9 cellular contexts compared by ENCODE assay signal in genomic region chr12:132954471-132955048, GRCh38. TPM values are rescaled to one million over a fixed set of nuclear protein-coding genes. Genes with fewer than 3 reads are reported as not detected.
DNase-seq lines count a peak whose midpoint lies in the region; ATAC-seq and TF ChIP-seq lines count a peak whose summit lies in the region.
"Had no signal": no experiment of that assay in that cellular context is flagged by ENCODE, and none has a peak within 500 bp of the region (broad histone marks: within the 10 kb centered on the region; RNA-seq: fewer than 3 reads in every experiment).

No MANE protein-coding gene starts in this region.

- CTCF ChIA-PET in HEK293T (lab: Yijun Ruan, JAX) = no interaction called here

- intact Hi-C loops in activated CD4-positive, alpha-beta T cell treated with anti-CD3 and anti-CD28 coated beads, Interleukin-2, amount 10 ng/mL, durations not matched to agents 24 days and 14 days (cut with micrococcal nuclease) = loop anchor here (2.0 kb wide), 1 partner anchor 46 kb away; no protein-coding TSS in a partner anchor
- intact Hi-C loops in activated T-helper 2 cell treated with anti-CD3 and anti-CD28 coated beads, Interferon-gamma antibody, Interleukin-2, Interleukin-4, amounts not matched to agents 10 μg/mL and 5 μg/mL and 100 μg/mL, durations not matched to agents 14 hours and 24 hours and 36 hours (cut with micrococcal nuclease) = no loop called here
- intact Hi-C loops in left lung (cut with DNase I) = no loop called here

- H3K4me3 Mint-ChIP-seq in activated CD4-positive, alpha-beta T cell treated with anti-CD3 and anti-CD28 coated beads, Interleukin-2, amount 10 ng/mL, durations not matched to agents 24 days and 14 days = peak overlapping the region; percentile 98
- peak overlapping the region; percentile 82 for H3K4me3 Mint-ChIP-seq in activated T-helper 2 cell treated with anti-CD3 and anti-CD28 coated beads, Interferon-gamma antibody, Interleukin-2, Interleukin-4, amounts not matched to agents 10 μg/mL and 5 μg/mL and 100 μg/mL, durations not matched to agents 14 hours and 24 hours and 36 hours (ENCODE audit: low read depth)

- TF ChIP-seq POLR2A in suprapubic skin (IDR thresholded peaks at IDR 0.05) = no peak

- no peak for TF ChIP-seq CTCF in left lung (IDR thresholded peaks at IDR 0.05)
- TF ChIP-seq CTCF in suprapubic skin (IDR thresholded peaks at IDR 0.05) = no peak

- H3K4me1 ChIP-seq in left lung = peaks cover 0 to 12% of the 10 kb centered on the region in 2 donors
- peaks cover 19% of the 10 kb centered on the region for H3K4me1 ChIP-seq in suprapubic skin

- H3K27me3 Mint-ChIP-seq in activated CD4-positive, alpha-beta T cell treated with anti-CD3 and anti-CD28 coated beads, Interleukin-2, amount 10 ng/mL, durations not matched to agents 24 days and 14 days = no peaks in the 10 kb centered on the region
- no peaks in the 10 kb centered on the region for H3K27me3 Mint-ChIP-seq in activated T-helper 2 cell treated with anti-CD3 and anti-CD28 coated beads, Interferon-gamma antibody, Interleukin-2, Interleukin-4, amounts not matched to agents 10 μg/mL and 5 μg/mL and 100 μg/mL, durations not matched to agents 14 hours and 24 hours and 36 hours (ENCODE audit: low read depth)

- DNase-seq in activated CD4-positive, alpha-beta T cell treated with anti-CD3 and anti-CD28 coated beads, Interleukin-2, amount 10 ng/mL, durations not matched to agents 24 days and 14 days = no peak
- no peak for DNase-seq in activated CD4-positive, alpha-beta T cell treated with anti-CD3 and anti-CD28 coated beads, Interleukin-2, amount 50 U/mL, for 1 hour
- no peak for DNase-seq in activated T-helper 2 cell treated with anti-CD3 and anti-CD28 coated beads, Interferon-gamma antibody, Interleukin-2, Interleukin-4, amounts not matched to agents 10 μg/mL and 5 μg/mL and 100 μg/mL, durations not matched to agents 14 hours and 24 hours and 36 hours (ENCODE audit: low spot score)
- DNase-seq in left lung = no peak
- DNase-seq in suprapubic skin (ENCODE audit: low spot score in 2 of 2) = no peak
- DNase-seq in HEK293T (ENCODE audit: extremely low spot score) = no peak
- no peak for DNase-seq in activated CD4-positive, alpha-beta T cell treated with anti-CD3 and anti-CD28 coated beads for 4 hours
- DNase-seq: effector CD8-positive, alpha-beta T cell had no signal

- peak overlapping the region; percentile 89 for H3K27ac Mint-ChIP-seq in activated CD4-positive, alpha-beta T cell treated with anti-CD3 and anti-CD28 coated beads, Interleukin-2, amount 10 ng/mL, durations not matched to agents 24 days and 14 days
- peak overlapping the region; percentile 80 for H3K27ac Mint-ChIP-seq in activated T-helper 2 cell treated with anti-CD3 and anti-CD28 coated beads, Interferon-gamma antibody, Interleukin-2, Interleukin-4, amounts not matched to agents 10 μg/mL and 5 μg/mL and 100 μg/mL, durations not matched to agents 14 hours and 24 hours and 36 hours

- no peak for ATAC-seq in left lung
- ATAC-seq in HG03354 (IDR thresholded peaks at IDR 0.05; ENCODE audit: poor library complexity, severe bottlenecking, unreplicated experiment) = no peak

- WGBS in suprapubic skin = 95% methylated on average over 14 of the region's 14 CpGs

- H3K27me3 ChIP-seq in left lung = no peaks in the 10 kb centered on the region
- H3K27me3 ChIP-seq in suprapubic skin = no peaks in the 10 kb centered on the region

- no peak for TF ChIP-seq EP300 in suprapubic skin (IDR thresholded peaks at IDR 0.05)

- H3K36me3 Mint-ChIP-seq in activated CD4-positive, alpha-beta T cell treated with anti-CD3 and anti-CD28 coated beads, Interleukin-2, amount 10 ng/mL, durations not matched to agents 24 days and 14 days (ENCODE audit: low read depth) = peaks cover 32% of the 10 kb centered on the region
- peaks cover 34% of the 10 kb centered on the region for H3K36me3 Mint-ChIP-seq in activated T-helper 2 cell treated with anti-CD3 and anti-CD28 coated beads, Interferon-gamma antibody, Interleukin-2, Interleukin-4, amounts not matched to agents 10 μg/mL and 5 μg/mL and 100 μg/mL, durations not matched to agents 14 hours and 24 hours and 36 hours (ENCODE audit: low read depth)

- peaks cover 0 to 22% of the 10 kb centered on the region in 2 donors for H3K36me3 ChIP-seq in left lung
- peaks cover 11% of the 10 kb centered on the region for H3K36me3 ChIP-seq in suprapubic skin

- peaks cover 0 to 41% of the 10 kb centered on the region in 2 donors for H3K9me3 ChIP-seq in left lung
- H3K9me3 ChIP-seq in suprapubic skin = peaks cover 15% of the 10 kb centered on the region

- POLR2A ChIA-PET in HEK293T (lab: Yijun Ruan, JAX) = no interaction called here

- H3K27ac ChIP-seq in left lung = peak overlapping the region; percentile 90 to 93
- no peak overlapping the region for H3K27ac ChIP-seq in suprapubic skin

- H3K9me3 Mint-ChIP-seq in activated CD4-positive, alpha-beta T cell treated with anti-CD3 and anti-CD28 coated beads, Interleukin-2, amount 10 ng/mL, durations not matched to agents 24 days and 14 days = peaks cover 26% of the 10 kb centered on the region
- H3K9me3 Mint-ChIP-seq in activated T-helper 2 cell treated with anti-CD3 and anti-CD28 coated beads, Interferon-gamma antibody, Interleukin-2, Interleukin-4, amounts not matched to agents 10 μg/mL and 5 μg/mL and 100 μg/mL, durations not matched to agents 14 hours and 24 hours and 36 hours = peaks cover 33% of the 10 kb centered on the region

- peaks cover 19% of the 10 kb centered on the region for H3K4me1 Mint-ChIP-seq in activated CD4-positive, alpha-beta T cell treated with anti-CD3 and anti-CD28 coated beads, Interleukin-2, amount 10 ng/mL, durations not matched to agents 24 days and 14 days
- H3K4me1 Mint-ChIP-seq in activated T-helper 2 cell treated with anti-CD3 and anti-CD28 coated beads, Interferon-gamma antibody, Interleukin-2, Interleukin-4, amounts not matched to agents 10 μg/mL and 5 μg/mL and 100 μg/mL, durations not matched to agents 14 hours and 24 hours and 36 hours (ENCODE audit: low read depth) = peaks cover 12% of the 10 kb centered on the region

- peak overlapping the region; percentile 68 to 75 for H3K4me3 ChIP-seq in left lung
- peak overlapping the region; percentile 93 for H3K4me3 ChIP-seq in suprapubic skin

TF ChIP-seq in HEK293T, 16 proteins besides CTCF, POLR2A, EP300 and RAD21:
- no peak for TF ChIP-seq ARNT (IDR thresholded peaks at IDR 0.05)

RNA-seq across cellular contexts. Expression of gene ZNF605, which starts 1.5 kb away (rescaled TPM):
- total RNA-seq in activated CD4-positive, alpha-beta T cell treated with anti-CD3 and anti-CD28 coated beads, Interleukin-2, amount 10 ng/mL, durations not matched to agents 24 days and 14 days = 6.6 and 7.6 TPM in 2 replicates
- total RNA-seq in activated T-helper 2 cell treated with anti-CD3 and anti-CD28 coated beads, Interferon-gamma antibody, Interleukin-2, Interleukin-4, amounts not matched to agents 10 μg/mL and 5 μg/mL and 100 μg/mL, durations not matched to agents 14 hours and 24 hours and 36 hours = 7.3 and 8.2 TPM in 2 replicates
- total RNA-seq in left lung (10 to 100 TPM; 14.7 to 18.1 TPM), suprapubic skin (10 to 100 TPM in 1 of 4 donors, 1 to 10 TPM in 3; 4.9 to 18.3 (median 6.3) TPM)

RNA-seq across cellular contexts. Expression of gene ZNF26, which starts 31.6 kb away (rescaled TPM):
- total RNA-seq in activated CD4-positive, alpha-beta T cell treated with anti-CD3 and anti-CD28 coated beads, Interleukin-2, amount 10 ng/mL, durations not matched to agents 24 days and 14 days = 18.3 and 20.1 TPM in 2 replicates
- total RNA-seq in activated T-helper 2 cell treated with anti-CD3 and anti-CD28 coated beads, Interferon-gamma antibody, Interleukin-2, Interleukin-4, amounts not matched to agents 10 μg/mL and 5 μg/mL and 100 μg/mL, durations not matched to agents 14 hours and 24 hours and 36 hours = 15.2 and 17.1 TPM in 2 replicates
- total RNA-seq in left lung (10 to 100 TPM in 1 of 2 donors, 1 to 10 TPM in 1; 7.5 to 10.8 TPM), suprapubic skin (10 to 100 TPM; 10.5 to 23.4 (median 11.8) TPM)
